Comparison of ENCODE assay signal across 8 cellular contexts in the genomic region with DNA sequence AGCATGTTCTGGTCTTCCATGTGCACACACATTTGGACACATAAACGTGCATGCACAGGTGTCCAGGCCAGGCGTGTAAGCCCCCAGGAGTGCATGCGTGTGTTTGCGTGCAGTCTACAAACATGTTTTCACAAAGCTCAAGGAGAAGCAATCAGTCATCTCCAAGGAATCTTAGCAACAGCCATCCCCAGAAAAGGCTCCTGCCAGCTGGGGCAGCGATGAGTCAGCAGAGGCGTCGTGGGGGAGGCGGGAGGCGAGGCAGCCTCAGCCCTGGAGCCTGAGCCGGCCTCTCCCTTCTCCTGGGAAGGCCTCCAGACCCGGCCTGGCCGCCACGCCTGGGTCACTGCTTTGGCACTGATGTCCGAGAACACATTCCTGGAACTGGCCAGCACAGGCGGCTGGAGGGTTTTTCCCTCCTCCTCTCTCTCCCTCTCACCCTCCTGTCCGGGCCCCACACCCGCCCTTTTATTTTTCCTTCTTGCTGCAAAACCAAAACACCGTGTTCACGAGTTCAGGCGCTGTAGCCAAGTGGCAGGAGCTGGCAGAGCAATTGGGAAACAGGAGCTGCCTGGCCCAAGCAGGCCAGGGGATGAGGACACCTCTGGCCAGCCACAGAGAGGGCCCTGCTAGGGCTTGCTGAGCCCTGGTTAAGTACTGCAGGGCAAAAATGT.
DNase-seq lines count a peak whose midpoint lies in the region; ATAC-seq and TF ChIP-seq lines count a peak whose summit lies in the region.

No MANE protein-coding gene starts in this region.

- no peaks in the 10 kb centered on the region for H3K36me3 ChIP-seq in upper lobe of left lung

- ATAC-seq in upper lobe of left lung (ENCODE audit: low FRiP score in 2 of 2) = peak; percentile 94 to 95
- ATAC-seq in HG02884 (IDR thresholded peaks at IDR 0.05; ENCODE audit: unreplicated experiment) = no peak
- ATAC-seq in GM19397 (IDR thresholded peaks at IDR 0.05; ENCODE audit: unreplicated experiment) = no peak

- 15 to 21% methylated on average over 14 to 20 of the region's 20 CpGs for WGBS in upper lobe of left lung, 2 donors

- H3K27me3 ChIP-seq in upper lobe of left lung = no peaks in the 10 kb centered on the region

- TF ChIP-seq EP300 in upper lobe of left lung (IDR thresholded peaks at IDR 0.05) = peak; percentile 19 to 80 (median 52)

- H3K9me3 Mint-ChIP-seq in mesothelial cell of epicardium = no peaks in the 10 kb centered on the region

- H3K36me3 Mint-ChIP-seq in mesothelial cell of epicardium = no peaks in the 10 kb centered on the region

- TF ChIP-seq CTCF in epithelial cell of esophagus (IDR thresholded peaks at IDR 0.05; ENCODE audit: insufficient read depth, low read depth, low read length, missing control alignments) (peak; percentile 13), mesothelial cell of epicardium (IDR thresholded peaks at IDR 0.05; ENCODE audit: unreplicated experiment) (no peak), upper lobe of left lung (IDR thresholded peaks at IDR 0.05) (peak in 4 of 6 experiments; percentile 5 to 48 (median 23))

- DNase-seq in COLO829 (ENCODE audit: low spot score) (peak; percentile 86), HT1080 (ENCODE audit: low read depth) (peak; percentile 96), SK-MEL-5 (ENCODE audit: low read depth, low spot score) (peak; percentile 44), epithelial cell of esophagus (ENCODE audit: low read depth) (peak; percentile 96), mesothelial cell of epicardium (ENCODE audit: low spot score in 2 of 2, unreplicated experiment in 2 of 2) (peak; percentile 60 to 81), upper lobe of left lung (peak; percentile 94 to 95)

- H3K4me3 Mint-ChIP-seq in mesothelial cell of epicardium = no peak overlapping the region

- H3K4me1 ChIP-seq in upper lobe of left lung = peaks cover 49 to 60% (median 54%) of the 10 kb centered on the region in 4 donors

- H3K9me3 ChIP-seq in upper lobe of left lung = no peaks in the 10 kb centered on the region

- TF ChIP-seq POLR2A in upper lobe of left lung (IDR thresholded peaks at IDR 0.05) = peak in 1 of 4 donors; percentile 43

- H3K27ac ChIP-seq in upper lobe of left lung = peak overlapping the region; percentile 88 to 96 (median 94)

- H3K4me3 ChIP-seq in epithelial cell of esophagus (ENCODE audit: low read length) (no peak overlapping the region), upper lobe of left lung (peak overlapping the region in 1 of 4 donors; percentile 13)

- H3K27me3 Mint-ChIP-seq in mesothelial cell of epicardium (ENCODE audit: low read depth) = no peaks in the 10 kb centered on the region

- in situ Hi-C loops in SK-MEL-5 (cut with HindIII; ENCODE audit: low pct_unique_long_range_greater_than_20kb, low sequenced_read_pairs) = no loop called here

- H3K27ac Mint-ChIP-seq in mesothelial cell of epicardium = peak overlapping the region; percentile 99

- H3K4me1 Mint-ChIP-seq in mesothelial cell of epicardium = peaks cover 85% of the 10 kb centered on the region

Comparison
In these comparisons a context has a peak if more than half of its experiments do, and no peak if none do; other contexts are left out.
1. DNase-seq: peak in every context shown above with its lines; median percentile 96 in HT1080; 96 in epithelial cell of esophagus; 94 in upper lobe of left lung; 86 in COLO829; 70 in mesothelial cell of epicardium; 44 in SK-MEL-5.
2. ATAC-seq: peak in upper lobe of left lung (2 of 2); none in HG02884 (single experiment) and GM19397 (single experiment).